3 cellular contexts compared by ENCODE assay signal in genomic region chr3:70539908-70540307, GRCh38.
TF ChIP-seq lines count a peak whose summit lies in the region.

No MANE protein-coding gene starts in this region.

TF ChIP-seq in SK-N-SH, 30 proteins besides CTCF, POLR2A, EP300 and RAD21 (continued from another document):
- TF ChIP-seq REST (IDR thresholded peaks at IDR 0.05; ENCODE audit: low read depth, low read length), result no peak
- no peak for TF ChIP-seq ELF1 (IDR thresholded peaks at IDR 0.05)
- TF ChIP-seq SMC3 (IDR thresholded peaks at IDR 0.05; ENCODE audit: low read depth, low read length), result no peak
- no peak for TF ChIP-seq MAX (IDR thresholded peaks at IDR 0.05; ENCODE audit: low read depth)
- no peak for TF ChIP-seq RCOR1 (IDR thresholded peaks at IDR 0.05; ENCODE audit: low read length)
- no peak for TF ChIP-seq GABPA (IDR thresholded peaks at IDR 0.05; ENCODE audit: low read depth)

TF ChIP-seq in SK-N-SH treated with all-trans-retinoic acid at 6 μM for 48 hours, 23 proteins besides CTCF, POLR2A, EP300 and RAD21 (continued from another document):
- TF ChIP-seq CREB5 (CRISPR knock-in tag; IDR thresholded peaks at IDR 0.05; ENCODE audit: low read depth), result no peak
- TF ChIP-seq RARB (CRISPR knock-in tag; IDR thresholded peaks at IDR 0.05), result no peak
- TF ChIP-seq TSHZ2 (CRISPR knock-in tag; IDR thresholded peaks at IDR 0.05), result no peak
- TF ChIP-seq GLIS3 (CRISPR knock-in tag; IDR thresholded peaks at IDR 0.05), result no peak
- TF ChIP-seq CSRNP3 (CRISPR knock-in tag; IDR thresholded peaks at IDR 0.05), result no peak
- no peak for TF ChIP-seq ZFP30 (CRISPR knock-in tag; IDR thresholded peaks at IDR 0.05)
- TF ChIP-seq ZC3H10 (CRISPR knock-in tag; IDR thresholded peaks at IDR 0.05), result no peak
- no peak for TF ChIP-seq BACH2 (CRISPR knock-in tag; IDR thresholded peaks at IDR 0.05; ENCODE audit: borderline replicate concordance)
- no peak for TF ChIP-seq TOX (CRISPR knock-in tag; IDR thresholded peaks at IDR 0.05; ENCODE audit: borderline replicate concordance)
- no peak for TF ChIP-seq SNAI2 (CRISPR knock-in tag; IDR thresholded peaks at IDR 0.05)
- TF ChIP-seq ZFP3 (CRISPR knock-in tag; IDR thresholded peaks at IDR 0.05), result no peak
- no peak for TF ChIP-seq ESRRG (CRISPR knock-in tag; IDR thresholded peaks at IDR 0.05)
- no peak for TF ChIP-seq ARNTL (CRISPR knock-in tag; IDR thresholded peaks at IDR 0.05; ENCODE audit: borderline replicate concordance, low read depth)
- TF ChIP-seq OSR1 (CRISPR knock-in tag; IDR thresholded peaks at IDR 0.05), result no peak
- TF ChIP-seq CSDC2 (CRISPR knock-in tag; IDR thresholded peaks at IDR 0.05), result no peak
- TF ChIP-seq ZNF70 (CRISPR knock-in tag; IDR thresholded peaks at IDR 0.05), result no peak
- no peak for TF ChIP-seq TCF4 (CRISPR knock-in tag; IDR thresholded peaks at IDR 0.05; ENCODE audit: borderline replicate concordance)
- no peak for TF ChIP-seq ZNF565 (CRISPR knock-in tag; conservative IDR thresholded peaks at IDR 0.05; ENCODE audit: low read depth)

TF ChIP-seq in K562, 482 proteins besides CTCF, POLR2A, EP300 and RAD21 (continued from another document):
- no peak for TF ChIP-seq GTF3C2 (IDR thresholded peaks at IDR 0.05; ENCODE audit: borderline replicate concordance, extremely low read depth, insufficient read length)
TF ChIP-seq in K562: peak in this region for 0.
